24 cellular contexts compared by ENCODE assay signal in the genomic region with DNA sequence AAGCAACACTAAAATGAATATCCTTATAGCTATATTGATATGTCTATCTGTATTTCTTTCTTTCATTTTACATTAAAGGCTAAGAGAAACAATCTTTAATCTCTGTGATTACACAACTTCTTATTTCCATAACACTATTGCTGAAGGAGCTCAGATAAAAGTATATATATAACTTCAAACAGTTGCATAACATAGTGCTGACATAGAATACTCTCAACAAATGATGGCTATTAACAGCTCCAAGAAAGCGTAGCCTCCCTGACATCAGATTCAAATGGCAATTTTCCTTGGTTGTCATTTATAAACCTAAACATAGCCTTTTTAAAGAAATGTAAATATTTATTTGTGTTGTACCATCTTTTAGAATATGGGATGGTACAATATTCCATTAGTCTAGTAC.
"Had no signal": no experiment of that assay in that cellular context is flagged by ENCODE, and none has a peak within 500 bp of the region (broad histone marks: within the 10 kb centered on the region; RNA-seq: fewer than 3 reads in every experiment).

No MANE protein-coding gene starts in this region.

- H3K4me3 ChIP-seq: pancreas, prostate gland, right lobe of liver, sigmoid colon, stomach, thoracic aorta, thyroid gland, transverse colon, upper lobe of right lung, uterus had no signal

- DNase-seq: naive thymus-derived CD8-positive, alpha-beta T cell; nephron progenitor cell; nucleus accumbens; pancreas; right cardiac atrium; right lobe of liver; sigmoid colon; small intestine; stimulated activated CD4-positive, alpha-beta T cell treated with anti-CD3 and anti-CD28 coated beads, Interleukin-15, amount 100 ng/mL, for 24 hours; stimulated activated CD4-positive, alpha-beta T cell treated with anti-CD3 and anti-CD28 coated beads, Interleukin-2, amount 100 ng/mL, for 24 hours; stimulated activated CD4-positive, alpha-beta T cell treated with anti-CD3 and anti-CD28 coated beads, Interleukin-2, amount 100 ng/mL, for 48 hours; stimulated activated CD4-positive, alpha-beta T cell treated with anti-CD3 and anti-CD28 coated beads, Interleukin-4, amount 100 ng/mL, for 24 hours; stimulated activated naive B cell treated with anti-CD40 and anti-IgM and Interleukin-4, amounts not matched to agents 10 μg/mL and 1 μg/mL and 100 μg/mL, for 72 hours; stimulated activated naive CD4-positive, alpha-beta T cell treated with Interleukin-2 at 50 U/mL for 16 hours; stomach; thyroid gland; transverse colon; upper lobe of right lung; uterus had no signal

- H3K27ac ChIP-seq: neutrophil, pancreas, prostate gland, right lobe of liver, sigmoid colon, stomach, thoracic aorta, thyroid gland, transverse colon, upper lobe of right lung, uterus had no signal

- H3K36me3 ChIP-seq: neutrophil, pancreas, prostate gland, right lobe of liver, sigmoid colon, stomach, thoracic aorta, thyroid gland, transverse colon, upper lobe of right lung, uterus had no signal

- ATAC-seq: naive thymus-derived CD8-positive, alpha-beta T cell; natural killer cell treated with Interleukin-12 subunit alpha and Interleukin-12 subunit beta and Interleukin-15 and Interleukin-18, amount 100 ng/mL, for 72 hours; pancreas; right cardiac atrium; right lobe of liver; stimulated activated effector memory CD8-positive, alpha-beta T cell treated with anti-CD3 and anti-CD28 coated beads, Interleukin-12 subunit alpha, Interleukin-12 subunit beta, amount 100 ng/mL, for 72 hours; stimulated activated naive B cell treated with anti-CD40 and anti-IgM and Interleukin-4, amounts not matched to agents 10 μg/mL and 1 μg/mL and 100 μg/mL, for 72 hours; upper lobe of right lung had no signal

- H3K27me3 ChIP-seq: neutrophil, pancreas, right lobe of liver, sigmoid colon, stomach, thyroid gland, transverse colon, upper lobe of right lung, uterus had no signal

- H3K9me3 ChIP-seq: neutrophil, pancreas, prostate gland, right lobe of liver, sigmoid colon, stomach, thoracic aorta, thyroid gland, transverse colon, upper lobe of right lung, uterus had no signal

- H3K4me1 ChIP-seq: pancreas, prostate gland, right lobe of liver, sigmoid colon, stomach, thyroid gland, upper lobe of right lung, uterus had no signal
